In genomic region chr1:205396972-205397616, GRCh38 we compare ENCODE assay signal across 9 cellular contexts. TPM values are rescaled to one million over a fixed set of nuclear protein-coding genes. Genes with fewer than 3 reads are reported as not detected.
DNase-seq lines count a peak whose midpoint lies in the region; ATAC-seq, FAIRE-seq and TF ChIP-seq lines count a peak whose summit lies in the region.
"Had no signal": no experiment of that assay in that cellular context is flagged by ENCODE, and none has a peak within 500 bp of the region (broad histone marks: within the 10 kb centered on the region; RNA-seq: fewer than 3 reads in every experiment).

No MANE protein-coding gene starts in this region.

- no peaks in the 10 kb centered on the region for H3K36me3 ChIP-seq in stomach

- no peak for ATAC-seq in HG03175 (IDR thresholded peaks at IDR 0.05; ENCODE audit: unreplicated experiment)

- peaks cover 0 to 11% (median 0%) of the 10 kb centered on the region in 3 donors for H3K27me3 ChIP-seq in stomach

- H3K4me1 ChIP-seq in stomach = no peaks in the 10 kb centered on the region

- TF ChIP-seq EP300 in stomach (IDR thresholded peaks at IDR 0.05) = no peak

- TF ChIP-seq POLR2A in stomach (IDR thresholded peaks at IDR 0.05) = no peak

- peak; percentile 96 for TF ChIP-seq CTCF in D721Med (IDR thresholded peaks at IDR 0.05; ENCODE audit: insufficient read depth, missing control alignments)
- TF ChIP-seq CTCF in stomach (IDR thresholded peaks at IDR 0.05) = peak in 5 of 7 experiments; percentile 44 to 67 (median 58)

- no peak overlapping the region for H3K4me3 ChIP-seq in stomach
- H3K4me3 ChIP-seq: skin epidermis had no signal

- peak; percentile 97 for FAIRE-seq in D721Med (lab: Jason Lieb, UNC)

- 2 to 6% (median 5%) methylated on average over 6 of the region's 6 CpGs for WGBS in stomach, 5 donors

- DNase-seq in D721Med (ENCODE audit: insufficient read length, low spot score) = peak; percentile 31
- peak; percentile 75 for DNase-seq in HT-29 (ENCODE audit: low spot score)
- DNase-seq in NCI-H526 (lab: John Stamatoyannopoulos, UW) = peak; percentile 55 to 74
- DNase-seq in astrocyte of the hippocampus (ENCODE audit: low read depth, low spot score) = peak; percentile 60
- peak; percentile 83 for DNase-seq in iPS-NIHi11 (ENCODE audit: low spot score)
- no peak for DNase-seq in stomach
- no peak for DNase-seq in GF-D8 (lab: John Stamatoyannopoulos, UW)

- no peaks in the 10 kb centered on the region for H3K9me3 ChIP-seq in stomach

- H3K27ac ChIP-seq in stomach = no peak overlapping the region
- H3K27ac ChIP-seq: skin epidermis had no signal

- intact Hi-C loops in stomach (cut with DNase I; ENCODE audit: low total_unique reads) = no loop called here

RNA-seq across cellular contexts. Expression of gene LEMD1, which starts 24.8 kb away (rescaled TPM):
- 3.8 and 7.1 TPM in 2 replicates for total RNA-seq in HT-29 (2014; rRNA removed; shearing (Covaris generic))
- not detected for total RNA-seq in stomach
- 1 to 10 TPM in 2 of 3 donors, under 1 TPM in 1; 0.95 to 3.7 (median 1.7) TPM for polyA plus RNA-seq in stomach

RNA-seq across cellular contexts. Expression of gene KLHDC8A, which starts 40.4 kb away (rescaled TPM):
- total RNA-seq in HT-29 (2014; rRNA removed; shearing (Covaris generic)) = not detected in 2 replicates
- 1 to 10 TPM in 2 of 5 donors, under 1 TPM in 1, not detected in 2; 0.72 to 3.1 (median 2.4) TPM for total RNA-seq in stomach
- polyA plus RNA-seq in stomach = 1 to 10 TPM; 2.3 to 6.9 (median 5.1) TPM

RNA-seq across cellular contexts. Expression of gene BLACAT1, which starts 58.8 kb away (rescaled TPM):
- total RNA-seq in HT-29 (2014; rRNA removed; shearing (Covaris generic)) = 1.8 and 1.9 TPM in 2 replicates
- under 1 TPM in 1 of 5 donors, not detected in 4; 0.37 TPM for total RNA-seq in stomach
- polyA plus RNA-seq in stomach = under 1 TPM in 1 of 3 donors, not detected in 2; 0.43 TPM

Comparison
In these comparisons a context has a peak if more than half of its experiments do, and no peak if none do; other contexts are left out.
1. DNase-seq: peak in D721Med (single experiment), HT-29 (single experiment), NCI-H526 (2 of 2), astrocyte of the hippocampus (single experiment) and iPS-NIHi11 (single experiment); none in stomach (single experiment) and GF-D8 (single experiment).